Comparison of ENCODE assay signal across 8 cellular contexts in genomic region chr9:41074356-41074942, GRCh38. TPM values are rescaled to one million over a fixed set of nuclear protein-coding genes. Genes with fewer than 3 reads are reported as not detected.
A peak's percentile ranks its signal among the peaks of the same experiment; 100 is the strongest.
DNase-seq lines count a peak whose midpoint lies in the region; ATAC-seq and TF ChIP-seq lines count a peak whose summit lies in the region.
"Not testable (repeated sequence)": the region's sequence is repeated elsewhere in the genome, so short reads cannot be mapped to it uniquely, and the experiment has no call there.

No MANE protein-coding gene starts in this region.

- not testable (repeated sequence) for H3K9me3 Mint-ChIP-seq in CD4-positive, alpha-beta T cell; stimulated activated memory B cell treated with anti-CD40 and anti-IgM and Interleukin-4, amounts not matched to agents 10 μg/mL and 1 μg/mL and 100 μg/mL, for 72 hours

- POLR2A ChIA-PET in CD4-positive, alpha-beta T cell (lab: Charles Lee) = not testable (repeated sequence)

- H3K36me3 ChIP-seq in SJSA1, ascending aorta: not testable (repeated sequence)

- not testable (repeated sequence) for H3K4me1 ChIP-seq in SJSA1 (replicated peaks); ascending aorta; mononuclear cell (ENCODE audit: insufficient read depth, low read length)

- H3K9me3 ChIP-seq in CD4-positive, alpha-beta T cell (ENCODE audit: control insufficient read depth, low read length); SJSA1 (replicated peaks); ascending aorta; mononuclear cell (ENCODE audit: low read depth, low read length): not testable (repeated sequence)

- intact Hi-C loops in CD4-positive, alpha-beta T cell (cut with DNase I, micrococcal nuclease); ascending aorta (cut with DNase I): not testable (repeated sequence)

- not testable (repeated sequence) for H3K4me1 Mint-ChIP-seq in CD4-positive, alpha-beta T cell (ENCODE audit: low read depth)
- H3K4me1 Mint-ChIP-seq in stimulated activated memory B cell treated with anti-CD40 and anti-IgM and Interleukin-4, amounts not matched to agents 10 μg/mL and 1 μg/mL and 100 μg/mL, for 72 hours = peaks cover 20% of the 10 kb centered on the region

- CTCF ChIA-PET in CD4-positive, alpha-beta T cell (lab: Charles Lee) = not testable (repeated sequence)

- H3K27ac ChIP-seq in CD4-positive, alpha-beta T cell (ENCODE audit: low read depth, low read length); ascending aorta: not testable (repeated sequence)
- peak overlapping the region; percentile 54 for H3K27ac ChIP-seq in SJSA1

- not testable (repeated sequence) for H3K27ac Mint-ChIP-seq in CD4-positive, alpha-beta T cell; stimulated activated memory B cell treated with anti-CD40 and anti-IgM and Interleukin-4, amounts not matched to agents 10 μg/mL and 1 μg/mL and 100 μg/mL, for 72 hours

- not testable (repeated sequence) for TF ChIP-seq CTCF in CD4-positive, alpha-beta T cell (IDR thresholded peaks at IDR 0.05); ascending aorta (IDR thresholded peaks at IDR 0.05)

- not testable (repeated sequence) for H3K27me3 ChIP-seq in CD4-positive, alpha-beta T cell (ENCODE audit: control insufficient read depth, insufficient read depth, low read length); SJSA1 (replicated peaks); ascending aorta
- peaks cover 23% of the 10 kb centered on the region for H3K27me3 ChIP-seq in mononuclear cell (ENCODE audit: insufficient read depth, low read length)

- not testable (repeated sequence) for DNase-seq in CD4-positive, alpha-beta T cell
- DNase-seq in SJSA1 (ENCODE audit: low read depth in 1 of 2, low spot score in 2 of 2) (peak; percentile 35 to 52), ascending aorta (ENCODE audit: low spot score in 2 of 2) (peak in 1 of 2 donors; percentile 69), germinal center (ENCODE audit: low spot score) (peak; percentile 14)

- H3K4me3 Mint-ChIP-seq in CD4-positive, alpha-beta T cell = peak overlapping the region; percentile 70
- H3K4me3 Mint-ChIP-seq in stimulated activated memory B cell treated with anti-CD40 and anti-IgM and Interleukin-4, amounts not matched to agents 10 μg/mL and 1 μg/mL and 100 μg/mL, for 72 hours = peak overlapping the region; percentile 88

- peaks cover 41% of the 10 kb centered on the region for H3K27me3 Mint-ChIP-seq in CD4-positive, alpha-beta T cell
- peaks cover 40% of the 10 kb centered on the region for H3K27me3 Mint-ChIP-seq in stimulated activated memory B cell treated with anti-CD40 and anti-IgM and Interleukin-4, amounts not matched to agents 10 μg/mL and 1 μg/mL and 100 μg/mL, for 72 hours

- H3K36me3 Mint-ChIP-seq in CD4-positive, alpha-beta T cell (ENCODE audit: low read depth); stimulated activated memory B cell treated with anti-CD40 and anti-IgM and Interleukin-4, amounts not matched to agents 10 μg/mL and 1 μg/mL and 100 μg/mL, for 72 hours: not testable (repeated sequence)

- H3K4me3 ChIP-seq in SJSA1 (peak overlapping the region; percentile 39), ascending aorta (peak overlapping the region; percentile 59 to 80), mononuclear cell (ENCODE audit: low read length) (peak overlapping the region; percentile 5)

- ATAC-seq in CD4-positive, alpha-beta T cell (ENCODE audit: poor library complexity) = peak; percentile 26
- ATAC-seq in GM19452 (IDR thresholded peaks at IDR 0.05; ENCODE audit: unreplicated experiment) (peak; percentile 65), HG03066 (IDR thresholded peaks at IDR 0.05; ENCODE audit: low read depth, unreplicated experiment) (peak; percentile 82)
- peak; percentile 72 for ATAC-seq in stimulated activated memory B cell treated with anti-CD40 and anti-IgM and Interleukin-4, amounts not matched to agents 10 μg/mL and 1 μg/mL and 100 μg/mL, for 72 hours

RNA-seq across cellular contexts. Expression of gene FOXD4L6, which starts 54.0 kb away (rescaled TPM):
- not detected for total RNA-seq in CD4-positive, alpha-beta T cell
- not detected in 2 replicates for total RNA-seq in SJSA1 (2014; rRNA removed; shearing (Covaris generic))
- total RNA-seq in ascending aorta (not detected), mononuclear cell (not detected)

Comparison
In these comparisons a context has a peak if more than half of its experiments do, and no peak if none do; other contexts are left out.
1. ATAC-seq: peak in every context shown above with its lines; median percentile 82 in HG03066; 72 in stimulated activated memory B cell treated with anti-CD40 and anti-IgM and Interleukin-4, amounts not matched to agents 10 μg/mL and 1 μg/mL and 100 μg/mL, for 72 hours; 65 in GM19452; 26 in CD4-positive, alpha-beta T cell.
2. H3K4me3 ChIP-seq: peak in every context shown above with its lines; median percentile 70 in ascending aorta; 39 in SJSA1; 5 in mononuclear cell.